In the genomic region with DNA sequence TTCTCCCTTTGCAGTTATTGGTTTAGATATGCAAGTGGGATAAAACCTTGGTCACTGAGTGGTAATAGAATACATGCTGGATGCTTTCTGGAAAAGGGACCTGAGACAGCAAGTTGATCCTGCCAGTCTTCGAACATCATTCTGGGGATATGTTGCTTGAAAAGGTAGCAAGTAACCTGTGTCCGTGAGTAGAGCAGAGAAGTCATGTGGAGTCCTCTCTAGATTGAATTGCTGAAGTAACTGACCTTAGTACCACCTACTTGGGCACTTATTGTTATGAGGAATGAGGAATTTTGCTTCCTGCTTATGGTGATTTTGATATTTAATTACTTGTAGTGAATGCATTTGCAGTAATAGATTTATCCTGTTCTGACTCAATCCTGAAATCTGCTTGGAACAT, we compare ENCODE assay signal across 1 cellular context.
TF ChIP-seq lines count a peak whose summit lies in the region.

No MANE protein-coding gene starts in this region.

TF ChIP-seq in H1, 55 proteins besides CTCF, POLR2A, EP300 and RAD21 (continued from another document):
- TF ChIP-seq, protein P1, sequence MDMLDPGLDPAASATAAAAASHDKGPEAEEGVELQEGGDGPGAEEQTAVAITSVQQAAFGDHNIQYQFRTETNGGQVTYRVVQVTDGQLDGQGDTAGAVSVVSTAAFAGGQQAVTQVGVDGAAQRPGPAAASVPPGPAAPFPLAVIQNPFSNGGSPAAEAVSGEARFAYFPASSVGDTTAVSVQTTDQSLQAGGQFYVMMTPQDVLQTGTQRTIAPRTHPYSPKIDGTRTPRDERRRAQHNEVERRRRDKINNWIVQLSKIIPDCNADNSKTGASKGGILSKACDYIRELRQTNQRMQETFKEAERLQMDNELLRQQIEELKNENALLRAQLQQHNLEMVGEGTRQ (IDR thresholded peaks at IDR 0.05; ENCODE audit: low read length) = no peak
- no peak for TF ChIP-seq RNF2 (IDR thresholded peaks at IDR 0.05; ENCODE audit: borderline replicate concordance, low read depth, low read length, missing control alignments, poor library complexity, severe bottlenecking)
- TF ChIP-seq, protein P2, sequence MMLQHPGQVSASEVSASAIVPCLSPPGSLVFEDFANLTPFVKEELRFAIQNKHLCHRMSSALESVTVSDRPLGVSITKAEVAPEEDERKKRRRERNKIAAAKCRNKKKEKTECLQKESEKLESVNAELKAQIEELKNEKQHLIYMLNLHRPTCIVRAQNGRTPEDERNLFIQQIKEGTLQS (IDR thresholded peaks at IDR 0.05; ENCODE audit: insufficient read depth, low read depth, low read length) = no peak
- no peak for TF ChIP-seq CBX5 (IDR thresholded peaks at IDR 0.05; ENCODE audit: low read depth, low read length)
- TF ChIP-seq NANOG (IDR thresholded peaks at IDR 0.05; ENCODE audit: insufficient read depth, low read depth, low read length, poor library complexity, severe bottlenecking) = no peak
- no peak for TF ChIP-seq SIRT6 (IDR thresholded peaks at IDR 0.05; ENCODE audit: low read length)
- no peak for TF ChIP-seq CHD2 (IDR thresholded peaks at IDR 0.05; ENCODE audit: low read length)
- no peak for TF ChIP-seq CEBPB (IDR thresholded peaks at IDR 0.05; ENCODE audit: low read depth, low read length)
- TF ChIP-seq SRF (IDR thresholded peaks at IDR 0.05; ENCODE audit: low read depth, low read length) = no peak
TF ChIP-seq in H1: peak in this region for 0.
